In genomic region chr21:14073615-14074014, GRCh38 we compare ENCODE assay signal across 25 cellular contexts.
"Had no signal": no experiment of that assay in that cellular context is flagged by ENCODE, and none has a peak within 500 bp of the region (broad histone marks: within the 10 kb centered on the region; RNA-seq: fewer than 3 reads in every experiment).

No MANE protein-coding gene starts in this region.

- H3K9me3 ChIP-seq: pancreas, prostate gland, right lobe of liver, sigmoid colon, thyroid gland, vagina had no signal

- ATAC-seq: naive thymus-derived CD8-positive, alpha-beta T cell; natural killer cell treated with Interleukin-12 subunit alpha and Interleukin-12 subunit beta and Interleukin-15 and Interleukin-18, amount 100 ng/mL, for 72 hours; pancreas; right cardiac atrium; right lobe of liver; stimulated activated effector memory CD8-positive, alpha-beta T cell treated with anti-CD3 and anti-CD28 coated beads, Interleukin-12 subunit alpha, Interleukin-12 subunit beta, amount 100 ng/mL, for 72 hours; stimulated activated naive B cell treated with anti-CD40 and anti-IgM and Interleukin-4, amounts not matched to agents 10 μg/mL and 1 μg/mL and 100 μg/mL, for 72 hours had no signal

- H3K27me3 ChIP-seq: pancreas, right lobe of liver, sigmoid colon, stomach, thyroid gland, tibial nerve, upper lobe of left lung, vagina had no signal

- H3K4me1 ChIP-seq: pancreas, prostate gland, right lobe of liver, sigmoid colon, stomach, thyroid gland, tibial nerve, upper lobe of left lung, vagina had no signal

- H3K4me3 ChIP-seq: pancreas, prostate gland, right lobe of liver, sigmoid colon, stomach, thoracic aorta, thyroid gland, tibial nerve, upper lobe of left lung, vagina had no signal

- H3K27ac ChIP-seq: pancreas, prostate gland, right lobe of liver, sigmoid colon, stomach, thoracic aorta, thyroid gland, tibial nerve, upper lobe of left lung, vagina had no signal

- DNase-seq: naive thymus-derived CD8-positive, alpha-beta T cell; nephron progenitor cell; occipital lobe; retina; right cardiac atrium; small intestine; stimulated activated CD4-positive, alpha-beta T cell treated with anti-CD3 and anti-CD28 coated beads, Interleukin-15, amount 100 ng/mL, for 24 hours; stimulated activated CD4-positive, alpha-beta T cell treated with anti-CD3 and anti-CD28 coated beads, Interleukin-2, amount 100 ng/mL, for 24 hours; stimulated activated CD4-positive, alpha-beta T cell treated with anti-CD3 and anti-CD28 coated beads, Interleukin-2, amount 100 ng/mL, for 48 hours; stimulated activated CD4-positive, alpha-beta T cell treated with anti-CD3 and anti-CD28 coated beads, Interleukin-4, amount 100 ng/mL, for 24 hours; stimulated activated naive B cell treated with anti-CD40 and anti-IgM and Interleukin-4, amounts not matched to agents 10 μg/mL and 1 μg/mL and 100 μg/mL, for 72 hours; stimulated activated naive CD4-positive, alpha-beta T cell treated with Interleukin-2 at 50 U/mL for 16 hours; stomach; thyroid gland; trophoblast cell; upper lobe of left lung had no signal

- H3K36me3 ChIP-seq: pancreas, prostate gland, right lobe of liver, thoracic aorta, thyroid gland, upper lobe of left lung, vagina had no signal
